In the genomic region with DNA sequence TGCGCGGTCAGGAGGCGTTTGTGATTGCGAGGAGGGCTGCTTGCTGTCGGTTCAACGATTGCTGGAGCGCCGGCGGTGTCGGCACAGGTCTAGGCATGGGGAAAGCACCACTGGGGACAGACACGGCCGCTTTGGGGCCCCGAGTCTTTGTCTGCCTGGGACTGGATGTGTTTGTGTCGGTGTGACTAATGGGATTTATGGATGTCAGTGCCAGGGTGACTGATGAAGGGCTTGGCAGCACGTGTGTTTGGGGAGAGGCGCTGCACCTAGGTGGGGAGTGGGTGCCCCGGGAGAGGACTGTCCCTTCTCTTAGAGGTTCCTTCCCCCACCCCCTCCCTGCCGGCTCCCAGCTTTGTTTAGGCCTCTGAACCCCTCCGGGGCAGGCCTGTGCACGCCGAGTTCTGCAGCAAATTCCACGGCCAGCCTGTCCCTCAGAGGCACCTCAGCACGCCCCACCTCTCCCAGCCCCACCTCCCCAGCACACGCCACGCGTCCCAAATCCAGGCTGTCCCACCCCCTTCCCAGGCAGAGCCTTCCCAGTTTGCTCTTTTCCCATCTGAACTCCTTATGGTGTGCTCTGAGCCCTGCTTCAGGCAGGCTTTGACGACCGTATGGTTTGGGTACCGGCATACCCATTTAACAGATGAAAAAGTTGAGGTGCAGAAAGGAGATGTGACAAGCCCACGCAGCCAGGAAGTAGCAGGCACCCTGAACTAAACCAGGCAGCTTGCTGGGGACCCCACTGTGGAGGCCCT, we compare ENCODE assay signal across 9 cellular contexts. TPM values are rescaled to one million over a fixed set of nuclear protein-coding genes. Genes with fewer than 3 reads are reported as not detected.
DNase-seq lines count a peak whose midpoint lies in the region; ATAC-seq and TF ChIP-seq lines count a peak whose summit lies in the region.
"Had no signal": no experiment of that assay in that cellular context is flagged by ENCODE, and none has a peak within 500 bp of the region (broad histone marks: within the 10 kb centered on the region; RNA-seq: fewer than 3 reads in every experiment).

No MANE protein-coding gene starts in this region.

- TF ChIP-seq CTCF in PC-9 (conservative IDR thresholded peaks at IDR 0.05), result no peak
- no peak for TF ChIP-seq CTCF in esophagus squamous epithelium (IDR thresholded peaks at IDR 0.05)

- H3K4me3 ChIP-seq in PC-9, result peak overlapping the region; percentile 96
- H3K4me3 ChIP-seq in esophagus squamous epithelium, result peak overlapping the region; percentile 80 to 97 (median 90)

- no peak overlapping the region for H3K27ac Mint-ChIP-seq in natural killer cell treated with Interleukin-12 subunit alpha and Interleukin-12 subunit beta and Interleukin-15 and Interleukin-18, amount 100 ng/mL, for 72 hours

- WGBS in esophagus squamous epithelium, 2 donors, result 6 to 14% methylated on average over 14 to 22 of the region's 30 CpGs

- no TSS peak for BruUV-seq in PC-9 (replicated peaks; lab: Mats Ljungman, UMichigan)

- POLR2A ChIA-PET in PC-9 (lab: Charles Lee; ENCODE audit: unreplicated experiment), result no interaction called here

- H3K36me3 Mint-ChIP-seq in natural killer cell treated with Interleukin-12 subunit alpha and Interleukin-12 subunit beta and Interleukin-15 and Interleukin-18, amount 100 ng/mL, for 72 hours, result no peaks in the 10 kb centered on the region

- CTCF ChIA-PET in PC-9 (lab: Charles Lee), result interaction anchor here (0.6 to 0.7 kb wide), 2 partner anchors 64 to 235 kb away, joined by 4 to 7 read pairs; no protein-coding TSS in a partner anchor

- intact Hi-C loops in PC-9 (cut with micrococcal nuclease; ENCODE audit: unreplicated experiment), result no loop called here
- intact Hi-C loops in esophagus squamous epithelium (cut with DNase I), result no loop called here

- peak overlapping the region; percentile 87 for H2AFZ ChIP-seq in PC-9

- H3K9me2 ChIP-seq in PC-9 (ENCODE audit: insufficient read depth), result no peaks in the 10 kb centered on the region

- 0 out of 2 replicates have a peak, but pooled peaks cover 6% of the 10 kb centered on the region for H3K36me3 ChIP-seq in PC-9 (ENCODE audit: low read depth)
- H3K36me3 ChIP-seq in esophagus squamous epithelium, result peaks cover 0 to 15% (median 0%) of the 10 kb centered on the region in 3 donors

- peaks cover 7% of the 10 kb centered on the region; the same call in 1 of the 2 replicates for H3K4me1 ChIP-seq in PC-9 (replicated peaks; ENCODE audit: insufficient read depth)
- peaks cover 10 to 46% (median 20%) of the 10 kb centered on the region in 3 donors for H3K4me1 ChIP-seq in esophagus squamous epithelium

- peak overlapping the region; percentile 96 for H3K4me2 ChIP-seq in PC-9

- DNase-seq in NCI-H446 (lab: John Stamatoyannopoulos, UW) (peak; percentile 28 to 58), NCI-H446 treated with DMSO at 0.1 percent for 48 hours (lab: John Stamatoyannopoulos, UW) (no peak), PC-9 (peak; percentile 62 to 68), esophagus squamous epithelium (lab: John Stamatoyannopoulos, UW) (no peak), NCI-H2196 treated with DMSO at 0.1 percent for 48 hours (lab: John Stamatoyannopoulos, UW; ENCODE audit: unreplicated experiment) (no peak)
- no peak for DNase-seq in natural killer cell treated with Interleukin-12 subunit alpha and Interleukin-12 subunit beta and Interleukin-15 and Interleukin-18, amount 100 ng/mL, for 72 hours (ENCODE audit: low spot score)
- DNase-seq: DND-41 had no signal

- peaks cover 84% of the 10 kb centered on the region for H3K79me2 ChIP-seq in PC-9 (ENCODE audit: low read depth)

- H3K4me3 Mint-ChIP-seq in natural killer cell treated with Interleukin-12 subunit alpha and Interleukin-12 subunit beta and Interleukin-15 and Interleukin-18, amount 100 ng/mL, for 72 hours, result peak overlapping the region; percentile 50

- H3K4me1 Mint-ChIP-seq in natural killer cell treated with Interleukin-12 subunit alpha and Interleukin-12 subunit beta and Interleukin-15 and Interleukin-18, amount 100 ng/mL, for 72 hours (ENCODE audit: low read depth in 2 of 2), result peaks cover 6 to 16% of the 10 kb centered on the region in 2 donors

- peak overlapping the region; percentile 94 for H3K27ac ChIP-seq in PC-9
- peak overlapping the region; percentile 97 to 100 (median 100) for H3K27ac ChIP-seq in esophagus squamous epithelium

- peaks cover 41 to 45% of the 10 kb centered on the region in 2 donors for H3K27me3 Mint-ChIP-seq in natural killer cell treated with Interleukin-12 subunit alpha and Interleukin-12 subunit beta and Interleukin-15 and Interleukin-18, amount 100 ng/mL, for 72 hours

- H3F3A ChIP-seq in PC-9 (ENCODE audit: insufficient read depth, low read depth), result peaks cover 50% of the 10 kb centered on the region

- no peak for ATAC-seq in natural killer cell treated with Interleukin-12 subunit alpha and Interleukin-12 subunit beta and Interleukin-15 and Interleukin-18, amount 100 ng/mL, for 72 hours
- ATAC-seq in GM21447 (IDR thresholded peaks at IDR 0.05; ENCODE audit: unreplicated experiment) (no peak), HG02798 (IDR thresholded peaks at IDR 0.05; ENCODE audit: poor library complexity, unreplicated experiment) (no peak)

- H3K27me3 ChIP-seq in PC-9 (ENCODE audit: insufficient read depth, low read depth) (no peaks in the 10 kb centered on the region), esophagus squamous epithelium (peaks cover 0 to 6% (median 0%) of the 10 kb centered on the region in 4 donors)

- peaks cover 38% of the 10 kb centered on the region for H4K20me1 ChIP-seq in PC-9 (ENCODE audit: insufficient read depth)

- peak in 2 of 4 donors; percentile 41 to 52 for TF ChIP-seq POLR2A in esophagus squamous epithelium (IDR thresholded peaks at IDR 0.05)

- H3K9me3 ChIP-seq in PC-9 (ENCODE audit: insufficient read depth, low read depth) (0 out of 2 replicates have a peak, but pooled peaks cover 5% of the 10 kb centered on the region), esophagus squamous epithelium (no peaks in the 10 kb centered on the region)

- H3K9me3 Mint-ChIP-seq in natural killer cell treated with Interleukin-12 subunit alpha and Interleukin-12 subunit beta and Interleukin-15 and Interleukin-18, amount 100 ng/mL, for 72 hours, result no peaks in the 10 kb centered on the region

RNA-seq across cellular contexts. Expression of a gene that starts 6.4 kb away (rescaled TPM):
- 128 and 159 TPM in 2 replicates for total RNA-seq in PC-9 (2021)
- total RNA-seq in esophagus squamous epithelium, result 10 to 100 TPM; 17.9 to 75.5 (median 48.4) TPM
- total RNA-seq in natural killer cell treated with Interleukin-12 subunit alpha and Interleukin-12 subunit beta and Interleukin-15 and Interleukin-18, amount 100 ng/mL, for 72 hours, result 10 to 100 TPM; 81.2 to 87.6 TPM

Comparison
In these comparisons a context has a peak if more than half of its experiments do, and no peak if none do; other contexts are left out.
1. DNase-seq: peak in NCI-H446 (2 of 2) and PC-9 (2 of 2); none in NCI-H446 treated with DMSO at 0.1 percent for 48 hours (single experiment), esophagus squamous epithelium (single experiment), natural killer cell treated with Interleukin-12 subunit alpha and Interleukin-12 subunit beta and Interleukin-15 and Interleukin-18, amount 100 ng/mL, for 72 hours (single experiment) and NCI-H2196 treated with DMSO at 0.1 percent for 48 hours (single experiment).